10 cellular contexts compared by ENCODE assay signal in the genomic region with DNA sequence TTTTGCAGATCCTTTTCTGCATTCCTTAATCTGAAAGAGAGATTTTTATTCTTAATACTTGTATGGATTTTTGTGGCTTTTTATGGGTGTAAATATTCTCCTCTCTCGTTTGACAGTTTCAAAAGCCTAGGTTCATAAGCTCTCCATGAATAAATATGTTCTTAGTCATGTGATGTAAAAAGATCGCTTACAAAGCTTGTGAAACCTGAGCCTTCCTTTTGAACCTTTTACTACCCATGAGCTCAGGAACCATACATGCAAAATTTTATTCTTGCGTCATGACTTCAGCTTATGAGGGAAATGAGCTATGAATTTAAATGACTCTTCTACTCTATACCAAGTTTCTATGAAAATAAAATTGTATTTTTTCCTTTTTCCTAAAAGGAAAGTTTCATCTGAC.
DNase-seq lines count a peak whose midpoint lies in the region; ATAC-seq lines count a peak whose summit lies in the region.
"Had no signal": no experiment of that assay in that cellular context is flagged by ENCODE, and none has a peak within 500 bp of the region (broad histone marks: within the 10 kb centered on the region; RNA-seq: fewer than 3 reads in every experiment).

No MANE protein-coding gene starts in this region.

- H3K4me3 ChIP-seq in iPS-18a (ENCODE audit: low read length), result peak overlapping the region; percentile 15

- H3K27ac ChIP-seq in iPS-18a (ENCODE audit: low read length), result peak overlapping the region; percentile 54

- H3K27me3 ChIP-seq in iPS-18a (ENCODE audit: control insufficient read depth, insufficient read depth, low read length), result no peaks in the 10 kb centered on the region

- H3K4me1 ChIP-seq in iPS-18a (ENCODE audit: control insufficient read depth, low read depth, low read length), result peaks cover 45% of the 10 kb centered on the region

- no peaks in the 10 kb centered on the region for H3K36me3 ChIP-seq in iPS-18a (ENCODE audit: control insufficient read depth, low read depth, low read length)

- no peak overlapping the region for H3K9ac ChIP-seq in iPS-18a (ENCODE audit: low read length)

- H3K9me3 ChIP-seq in iPS-18a (ENCODE audit: control insufficient read depth, low read depth, low read length), result no peaks in the 10 kb centered on the region

- DNase-seq in HCEC 1CT (peak; percentile 77), NCI-H1105 (lab: John Stamatoyannopoulos, UW) (peak; percentile 14), OCI-M1 (lab: John Stamatoyannopoulos, UW) (peak; percentile 39), UCSD-AML1 (lab: John Stamatoyannopoulos, UW; ENCODE audit: unreplicated experiment) (no peak)
- DNase-seq: cerebellar nuclear complex had no signal

- ATAC-seq in GM19023 (IDR thresholded peaks at IDR 0.05; ENCODE audit: unreplicated experiment) (no peak), GM21367 (IDR thresholded peaks at IDR 0.05; ENCODE audit: unreplicated experiment) (no peak), GM19452 (IDR thresholded peaks at IDR 0.05; ENCODE audit: unreplicated experiment) (no peak)
- ATAC-seq: sciatic nerve had no signal
